1 cellular context compared by ENCODE assay signal in the genomic region with DNA sequence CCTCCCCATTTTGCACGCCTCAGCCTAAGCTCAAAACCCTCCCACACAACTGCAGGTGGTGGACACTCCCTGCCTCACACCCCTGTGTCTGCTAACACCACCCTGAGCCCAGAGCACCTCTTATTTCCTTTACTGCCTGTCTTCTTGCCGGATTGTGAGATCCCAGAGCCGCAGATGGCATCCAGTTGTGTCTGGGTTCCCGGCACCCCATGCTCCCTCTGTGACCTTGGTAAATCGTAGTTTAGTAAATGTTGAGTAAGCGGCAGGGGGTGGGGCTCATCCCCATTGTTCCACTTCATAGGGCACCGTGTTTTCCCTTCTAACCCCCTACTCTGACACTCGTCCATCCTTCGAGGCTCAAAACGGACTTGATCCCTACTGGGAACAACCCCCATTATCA.
TF ChIP-seq lines count a peak whose summit lies in the region.

No MANE protein-coding gene starts in this region.

TF ChIP-seq in K562, 482 proteins besides CTCF, POLR2A, EP300 and RAD21:
- no peak for TF ChIP-seq TAF15 (IDR thresholded peaks at IDR 0.05; ENCODE audit: low read depth, low read length)
- TF ChIP-seq TAF7 (tag; IDR thresholded peaks at IDR 0.05): 0 out of 2 replicates have a peak, but pooled peaks have one; percentile 18
- TF ChIP-seq, protein P1, sequence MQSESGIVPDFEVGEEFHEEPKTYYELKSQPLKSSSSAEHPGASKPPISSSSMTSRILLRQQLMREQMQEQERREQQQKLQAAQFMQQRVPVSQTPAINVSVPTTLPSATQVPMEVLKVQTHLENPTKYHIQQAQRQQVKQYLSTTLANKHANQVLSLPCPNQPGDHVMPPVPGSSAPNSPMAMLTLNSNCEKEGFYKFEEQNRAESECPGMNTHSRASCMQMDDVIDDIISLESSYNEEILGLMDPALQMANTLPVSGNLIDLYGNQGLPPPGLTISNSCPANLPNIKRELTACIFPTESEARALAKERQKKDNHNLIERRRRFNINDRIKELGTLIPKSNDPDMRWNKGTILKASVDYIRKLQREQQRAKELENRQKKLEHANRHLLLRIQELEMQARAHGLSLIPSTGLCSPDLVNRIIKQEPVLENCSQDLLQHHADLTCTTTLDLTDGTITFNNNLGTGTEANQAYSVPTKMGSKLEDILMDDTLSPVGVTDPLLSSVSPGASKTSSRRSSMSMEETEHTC (IDR thresholded peaks at IDR 0.05): no peak
- no peak for TF ChIP-seq SMARCC2 (IDR thresholded peaks at IDR 0.05; ENCODE audit: low read depth)
- peak; percentile 45; the same call in 1 of the 2 replicates for TF ChIP-seq ZNF143 (CRISPR knock-in tag; IDR thresholded peaks at IDR 0.05)
- 0 out of 2 replicates have a peak, but pooled peaks have one; percentile 20 for TF ChIP-seq ELF1 (tag; IDR thresholded peaks at IDR 0.05)
